In the genomic region with DNA sequence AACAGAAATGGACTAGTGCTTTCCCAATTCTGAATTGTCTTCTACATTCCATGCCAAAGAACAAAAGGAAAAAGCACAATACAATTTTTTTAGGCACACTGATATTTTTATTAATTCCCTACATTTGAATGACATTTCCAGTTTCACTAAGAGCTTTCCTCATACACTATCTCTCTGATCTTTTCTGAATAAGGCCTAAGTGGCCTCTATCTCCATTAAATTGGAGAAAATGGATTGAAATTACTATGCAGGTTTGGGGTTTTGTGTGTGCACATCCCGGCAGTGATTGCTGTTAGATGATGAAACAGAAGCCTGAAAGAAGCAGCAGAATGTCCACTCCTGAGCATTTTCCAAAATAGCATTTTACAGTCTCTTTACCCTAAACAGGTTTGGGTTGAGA, we compare ENCODE assay signal across 20 cellular contexts.
"Had no signal": no experiment of that assay in that cellular context is flagged by ENCODE, and none has a peak within 500 bp of the region (broad histone marks: within the 10 kb centered on the region; RNA-seq: fewer than 3 reads in every experiment).

No MANE protein-coding gene starts in this region.

- DNase-seq: effector CD4-positive, alpha-beta T cell; endodermal cell; erythroblast; foreskin melanocyte; head of caudate nucleus; kidney; left cardiac atrium; left ventricle myocardium inferior; naive thymus-derived CD4-positive, alpha-beta T cell; posterior cingulate gyrus; sigmoid colon; stimulated activated naive CD4-positive, alpha-beta T cell; thyroid gland had no signal

- H3K4me2 ChIP-seq: hepatocyte had no signal

- H3K4me3 Mint-ChIP-seq: endodermal cell; naive thymus-derived CD4-positive, alpha-beta T cell; type B pancreatic cell had no signal

- H2AFZ ChIP-seq: hepatocyte had no signal

- H3K36me3 ChIP-seq: left ventricle myocardium inferior, neutrophil, sigmoid colon, suprapubic skin, thyroid gland had no signal

- H3K27me3 ChIP-seq: hepatocyte, neutrophil, sigmoid colon, suprapubic skin, thyroid gland had no signal

- H3K9me3 Mint-ChIP-seq: endodermal cell; naive thymus-derived CD4-positive, alpha-beta T cell; type B pancreatic cell had no signal

- H3K27ac Mint-ChIP-seq: endodermal cell; naive thymus-derived CD4-positive, alpha-beta T cell had no signal

- ATAC-seq: left cardiac atrium; naive thymus-derived CD4-positive, alpha-beta T cell had no signal

- H3K27ac ChIP-seq: coronary artery, hepatocyte, left ventricle myocardium inferior, neutrophil, sigmoid colon, skin epidermis, suprapubic skin, thyroid gland had no signal

- H3K27me3 Mint-ChIP-seq: naive thymus-derived CD4-positive, alpha-beta T cell; type B pancreatic cell had no signal

- H3K9me3 ChIP-seq: left ventricle myocardium inferior, neutrophil, sigmoid colon, suprapubic skin, thyroid gland had no signal

- H3K4me3 ChIP-seq: coronary artery, hepatocyte, left ventricle myocardium inferior, lung, sigmoid colon, skin epidermis, suprapubic skin, thyroid gland had no signal
